ENCODE assay signal across 1 cellular context in genomic region chr2:60569680-60570111, GRCh38.
TF ChIP-seq lines count a peak whose summit lies in the region.

No MANE protein-coding gene starts in this region.

TF ChIP-seq in GM12878, 131 proteins besides CTCF, POLR2A, EP300 and RAD21:
- TF ChIP-seq E2F4 (IDR thresholded peaks at IDR 0.05; ENCODE audit: low read depth, low read length) (no peak), MXI1 (IDR thresholded peaks at IDR 0.05; ENCODE audit: low read depth, low read length) (no peak), CBX5 (IDR thresholded peaks at IDR 0.05; ENCODE audit: low read depth) (no peak)
TF ChIP-seq in GM12878: peak in this region for 0.
